Comparison of ENCODE assay signal across 8 cellular contexts in the genomic region with DNA sequence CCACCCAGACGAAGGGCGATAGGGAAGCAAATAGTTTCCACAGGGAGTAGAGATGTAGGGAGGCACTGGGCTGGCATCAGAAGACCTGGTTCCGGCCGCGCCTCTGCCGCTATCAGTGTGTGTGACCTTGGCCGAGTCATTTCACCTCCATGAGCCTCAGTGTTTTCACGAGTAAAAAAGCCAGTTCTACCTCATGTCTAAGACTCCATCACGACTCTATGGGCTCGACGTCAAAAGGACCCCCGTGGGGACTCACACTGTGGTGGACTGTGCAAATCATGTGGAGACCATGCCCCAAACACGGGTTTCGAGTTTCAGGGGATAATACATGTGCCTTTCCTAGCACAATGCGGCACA. TPM values are rescaled to one million over a fixed set of nuclear protein-coding genes. Genes with fewer than 3 reads are reported as not detected.
DNase-seq lines count a peak whose midpoint lies in the region; ATAC-seq and TF ChIP-seq lines count a peak whose summit lies in the region.

No MANE protein-coding gene starts in this region.

- no peaks in the 10 kb centered on the region for H3K27me3 Mint-ChIP-seq in activated naive CD4-positive, alpha-beta T cell treated with anti-CD3 and anti-CD28 coated beads, Interleukin-2, amount 50 U/mL, for 24 hours
- no peaks in the 10 kb centered on the region for H3K27me3 Mint-ChIP-seq in memory B cell

- no peak overlapping the region for H3K27ac Mint-ChIP-seq in activated naive CD4-positive, alpha-beta T cell treated with anti-CD3 and anti-CD28 coated beads, Interleukin-2, amount 50 U/mL, for 24 hours
- H3K27ac Mint-ChIP-seq in memory B cell, result peak overlapping the region; percentile 88

- H3K27me3 ChIP-seq in brain microvascular endothelial cell (replicated peaks) (no peaks in the 10 kb centered on the region), vagina (no peaks in the 10 kb centered on the region)

- H3K36me3 ChIP-seq in brain microvascular endothelial cell (replicated peaks) (no peaks in the 10 kb centered on the region), vagina (no peaks in the 10 kb centered on the region)

- no peaks in the 10 kb centered on the region for H3K36me3 Mint-ChIP-seq in activated naive CD4-positive, alpha-beta T cell treated with anti-CD3 and anti-CD28 coated beads, Interleukin-2, amount 50 U/mL, for 24 hours
- no peaks in the 10 kb centered on the region for H3K36me3 Mint-ChIP-seq in memory B cell

- H3K4me1 ChIP-seq in vagina, result peaks cover 27% of the 10 kb centered on the region

- in situ Hi-C loops in brain microvascular endothelial cell (cut with HindIII; ENCODE audit: low pct_ligation_motif_present, low sequenced_read_pairs), result no loop called here

- H3K27ac ChIP-seq in brain microvascular endothelial cell (no peak overlapping the region), vagina (peak overlapping the region; percentile 93)

- ATAC-seq in memory B cell (ENCODE audit: low read depth), result no peak

- no peaks in the 10 kb centered on the region for H3K9me3 ChIP-seq in vagina

- H3K4me3 ChIP-seq in brain microvascular endothelial cell (ENCODE audit: low read depth, low read length) (peak overlapping the region; percentile 72), vagina (peak overlapping the region; percentile 69 to 94)

- peak overlapping the region; percentile 92 for H3K4me3 Mint-ChIP-seq in activated naive CD4-positive, alpha-beta T cell treated with anti-CD3 and anti-CD28 coated beads, Interleukin-2, amount 50 U/mL, for 24 hours
- peak overlapping the region; percentile 90 for H3K4me3 Mint-ChIP-seq in memory B cell

- H3K4me1 Mint-ChIP-seq in activated naive CD4-positive, alpha-beta T cell treated with anti-CD3 and anti-CD28 coated beads, Interleukin-2, amount 50 U/mL, for 24 hours, result peaks cover 33% of the 10 kb centered on the region
- peaks cover 13% of the 10 kb centered on the region for H3K4me1 Mint-ChIP-seq in memory B cell

- TF ChIP-seq POLR2A in vagina (IDR thresholded peaks at IDR 0.05), result no peak

- H3K9me3 Mint-ChIP-seq in activated naive CD4-positive, alpha-beta T cell treated with anti-CD3 and anti-CD28 coated beads, Interleukin-2, amount 50 U/mL, for 24 hours, result no peaks in the 10 kb centered on the region
- no peaks in the 10 kb centered on the region for H3K9me3 Mint-ChIP-seq in memory B cell

- intact Hi-C loops in vagina (cut with DNase I), result no loop called here

- DNase-seq in activated naive CD4-positive, alpha-beta T cell (lab: John Stamatoyannopoulos, UW), result no peak
- no peak for DNase-seq in brain microvascular endothelial cell
- peak; percentile 1 to 9 for DNase-seq in memory B cell (ENCODE audit: low spot score in 2 of 2)
- DNase-seq in vagina (ENCODE audit: extremely low spot score in 2 of 2), result no peak
- no peak for DNase-seq in NCI-H2107 (lab: John Stamatoyannopoulos, UW)
- DNase-seq in amniotic stem cell (lab: John Stamatoyannopoulos, UW), result no peak
- DNase-seq in COR-L47 (lab: John Stamatoyannopoulos, UW), result no peak

- TF ChIP-seq CTCF in brain microvascular endothelial cell (IDR thresholded peaks at IDR 0.05; ENCODE audit: low read depth, low read length, missing control alignments) (no peak), vagina (IDR thresholded peaks at IDR 0.05) (no peak)

RNA-seq across cellular contexts. Expression of a gene that starts 0.6 kb away (rescaled TPM):
- total RNA-seq in vagina, result 14.7 TPM

Comparison
In these comparisons a context has a peak if more than half of its experiments do, and no peak if none do; other contexts are left out.
1. DNase-seq: peak in memory B cell (2 of 2); none in activated naive CD4-positive, alpha-beta T cell (0 of 4), brain microvascular endothelial cell (single experiment), vagina (0 of 2), NCI-H2107 (single experiment), amniotic stem cell (single experiment) and COR-L47 (single experiment).